ENCODE assay signal across 27 cellular contexts in genomic region chr10:97462309-97462708, GRCh38.
"Had no signal": no experiment of that assay in that cellular context is flagged by ENCODE, and none has a peak within 500 bp of the region (broad histone marks: within the 10 kb centered on the region; RNA-seq: fewer than 3 reads in every experiment).

No MANE protein-coding gene starts in this region.

- H3K27me3 Mint-ChIP-seq: naive thymus-derived CD8-positive, alpha-beta T cell; stimulated activated naive CD8-positive, alpha-beta T cell treated with anti-CD3 and anti-CD28 coated beads, Interleukin-15, Interleukin-2, amounts not matched to agents 100 ng/mL and 50 ng/mL, for 24 hours had no signal

- H3K27ac ChIP-seq: parathyroid adenoma, right atrium auricular region, suprapubic skin, thoracic aorta, tibial artery, upper lobe of right lung had no signal

- H3K9me3 Mint-ChIP-seq: naive thymus-derived CD8-positive, alpha-beta T cell; nephron; neural crest cell; stimulated activated effector memory CD8-positive, alpha-beta T cell treated with anti-CD3 and anti-CD28 coated beads, Interleukin-12 subunit alpha, Interleukin-12 subunit beta, amount 100 ng/mL, for 72 hours; stimulated activated naive CD8-positive, alpha-beta T cell treated with anti-CD3 and anti-CD28 coated beads, Interleukin-15, Interleukin-2, amounts not matched to agents 100 ng/mL and 50 ng/mL, for 24 hours had no signal

- H3K27me3 ChIP-seq: right atrium auricular region, suprapubic skin, tibial artery, upper lobe of right lung had no signal

- DNase-seq: hippocampal formation; kidney glomerular epithelial cell; left cardiac atrium; lower lobe of right lung; mammary epithelial cell; mesenchymal stem cell; naive thymus-derived CD8-positive, alpha-beta T cell; occipital lobe; stimulated activated CD4-positive, alpha-beta T cell treated with anti-CD3 and anti-CD28 coated beads, Interleukin-12 subunit alpha, Interleukin-12 subunit beta, amount 100 ng/mL, for 4 hours; stimulated activated CD4-positive, alpha-beta T cell treated with anti-CD3 and anti-CD28 coated beads, Interleukin-15, amount 100 ng/mL, for 24 hours; stimulated activated CD4-positive, alpha-beta T cell treated with anti-CD3 and anti-CD28 coated beads, Interleukin-2, amount 100 ng/mL, for 24 hours; stimulated activated CD4-positive, alpha-beta T cell treated with anti-CD3 and anti-CD28 coated beads, Interleukin-4, amount 100 ng/mL, for 1 hour; stimulated activated naive CD4-positive, alpha-beta T cell; tibial artery; trophoblast cell; upper lobe of right lung had no signal

- H3K4me1 Mint-ChIP-seq: neural crest cell; stimulated activated effector memory CD8-positive, alpha-beta T cell treated with anti-CD3 and anti-CD28 coated beads, Interleukin-12 subunit alpha, Interleukin-12 subunit beta, amount 100 ng/mL, for 72 hours had no signal

- H3K9me3 ChIP-seq: lower lobe of right lung, right atrium auricular region, suprapubic skin, thoracic aorta, tibial artery, upper lobe of right lung had no signal

- H3K4me3 Mint-ChIP-seq: naive thymus-derived CD8-positive, alpha-beta T cell; nephron; neural crest cell; stimulated activated effector memory CD8-positive, alpha-beta T cell treated with anti-CD3 and anti-CD28 coated beads, Interleukin-12 subunit alpha, Interleukin-12 subunit beta, amount 100 ng/mL, for 72 hours; stimulated activated naive CD8-positive, alpha-beta T cell treated with anti-CD3 and anti-CD28 coated beads, Interleukin-15, Interleukin-2, amounts not matched to agents 100 ng/mL and 50 ng/mL, for 24 hours had no signal

- H3K27ac Mint-ChIP-seq: nephron; stimulated activated naive CD8-positive, alpha-beta T cell treated with anti-CD3 and anti-CD28 coated beads, Interleukin-15, Interleukin-2, amounts not matched to agents 100 ng/mL and 50 ng/mL, for 24 hours had no signal

- H3K4me3 ChIP-seq: lower lobe of right lung, right atrium auricular region, skin epidermis, suprapubic skin, thoracic aorta, tibial artery, upper lobe of right lung had no signal

- FAIRE-seq: keratinocyte, urothelium cell line had no signal
